In the genomic region with DNA sequence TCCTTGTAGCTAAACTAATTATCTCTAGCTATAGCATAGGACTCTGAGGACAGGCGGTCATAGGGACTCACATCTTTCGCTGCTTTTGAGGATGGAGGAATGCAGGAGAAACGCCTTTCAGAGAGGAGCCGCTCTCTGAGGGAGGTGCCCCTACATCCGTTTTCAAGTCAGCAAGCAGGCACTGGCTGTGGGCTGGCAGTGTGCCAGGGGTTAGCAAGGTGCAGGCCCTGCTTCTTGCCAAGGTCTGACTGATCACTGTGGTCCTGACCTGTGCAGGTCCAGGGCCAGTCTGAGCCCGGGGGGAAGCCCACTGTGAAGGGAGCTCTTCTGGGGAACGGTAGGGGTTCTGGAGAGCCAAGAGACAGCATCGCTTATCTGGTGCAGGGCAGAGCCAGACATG, we compare ENCODE assay signal across 8 cellular contexts.
DNase-seq lines count a peak whose midpoint lies in the region; ATAC-seq lines count a peak whose summit lies in the region.

No MANE protein-coding gene starts in this region.

- peak; percentile 62 to 68 for ATAC-seq in activated T-cell treated with anti-CD3 and anti-CD28 coated beads, Interleukin-2, amount 50 U/mL, for 4 hours
- peak; percentile 42 for ATAC-seq in left lobe of liver
- ATAC-seq in stimulated activated naive CD8-positive, alpha-beta T cell treated with anti-CD3 and anti-CD28 coated beads, Interleukin-15, amount 100 ng/mL, for 72 hours = peak; percentile 77
- ATAC-seq in HG02678 (IDR thresholded peaks at IDR 0.05; ENCODE audit: unreplicated experiment) = no peak
- no peak for ATAC-seq in GM21447 (IDR thresholded peaks at IDR 0.05; ENCODE audit: unreplicated experiment)

- H3K36me3 Mint-ChIP-seq in activated T-cell treated with anti-CD3 and anti-CD28 coated beads, Interleukin-2, amount 50 U/mL, for 4 hours (ENCODE audit: insufficient read depth) = no peaks in the 10 kb centered on the region

- no peak overlapping the region for H3K27ac Mint-ChIP-seq in stimulated activated naive CD8-positive, alpha-beta T cell treated with anti-CD3 and anti-CD28 coated beads, Interleukin-15, amount 100 ng/mL, for 72 hours

- H3K4me3 Mint-ChIP-seq in activated T-cell treated with anti-CD3 and anti-CD28 coated beads, Interleukin-2, amount 50 U/mL, for 4 hours = no peak overlapping the region
- no peak overlapping the region for H3K4me3 Mint-ChIP-seq in stimulated activated naive CD8-positive, alpha-beta T cell treated with anti-CD3 and anti-CD28 coated beads, Interleukin-15, amount 100 ng/mL, for 72 hours

- H3K4me1 Mint-ChIP-seq in activated T-cell treated with anti-CD3 and anti-CD28 coated beads, Interleukin-2, amount 50 U/mL, for 4 hours (ENCODE audit: low read depth) = peaks cover 72% of the 10 kb centered on the region
- H3K4me1 Mint-ChIP-seq in stimulated activated naive CD8-positive, alpha-beta T cell treated with anti-CD3 and anti-CD28 coated beads, Interleukin-15, amount 100 ng/mL, for 72 hours = peaks cover 56% of the 10 kb centered on the region

- DNase-seq in NCI-H146 (lab: John Stamatoyannopoulos, UW) (peak; percentile 8), NCI-H146 treated with DMSO at 0.1 percent for 48 hours (lab: John Stamatoyannopoulos, UW; ENCODE audit: unreplicated experiment) (no peak), left lobe of liver (ENCODE audit: low spot score) (peak; percentile 62), DMS153 (lab: John Stamatoyannopoulos, UW) (no peak)
- peak; percentile 73 for DNase-seq in activated T-cell treated with anti-CD3 and anti-CD28 coated beads, Interleukin-2, amount 50 U/mL, for 4 hours
- peak; percentile 58 to 72 for DNase-seq in stimulated activated naive CD8-positive, alpha-beta T cell treated with anti-CD3 and anti-CD28 coated beads, Interleukin-15, amount 100 ng/mL, for 72 hours

- no peaks in the 10 kb centered on the region for H3K27me3 Mint-ChIP-seq in activated T-cell treated with anti-CD3 and anti-CD28 coated beads, Interleukin-2, amount 50 U/mL, for 4 hours (ENCODE audit: low read depth)
- no peaks in the 10 kb centered on the region for H3K27me3 Mint-ChIP-seq in stimulated activated naive CD8-positive, alpha-beta T cell treated with anti-CD3 and anti-CD28 coated beads, Interleukin-15, amount 100 ng/mL, for 72 hours

- no peaks in the 10 kb centered on the region for H3K9me3 Mint-ChIP-seq in activated T-cell treated with anti-CD3 and anti-CD28 coated beads, Interleukin-2, amount 50 U/mL, for 4 hours
- H3K9me3 Mint-ChIP-seq in stimulated activated naive CD8-positive, alpha-beta T cell treated with anti-CD3 and anti-CD28 coated beads, Interleukin-15, amount 100 ng/mL, for 72 hours = peaks cover 0 to 5% of the 10 kb centered on the region in 2 donors

Comparison
In these comparisons a context has a peak if more than half of its experiments do, and no peak if none do; other contexts are left out.
1. DNase-seq: peak in NCI-H146 (single experiment), activated T-cell treated with anti-CD3 and anti-CD28 coated beads, Interleukin-2, amount 50 U/mL, for 4 hours (single experiment), left lobe of liver (single experiment) and stimulated activated naive CD8-positive, alpha-beta T cell treated with anti-CD3 and anti-CD28 coated beads, Interleukin-15, amount 100 ng/mL, for 72 hours (2 of 2); none in NCI-H146 treated with DMSO at 0.1 percent for 48 hours (single experiment) and DMS153 (single experiment).
2. ATAC-seq: peak in activated T-cell treated with anti-CD3 and anti-CD28 coated beads, Interleukin-2, amount 50 U/mL, for 4 hours (2 of 2), left lobe of liver (single experiment) and stimulated activated naive CD8-positive, alpha-beta T cell treated with anti-CD3 and anti-CD28 coated beads, Interleukin-15, amount 100 ng/mL, for 72 hours (single experiment); none in HG02678 (single experiment) and GM21447 (single experiment).